1 cellular context compared by ENCODE assay signal in genomic region chr16:69754469-69755310, GRCh38.
TF ChIP-seq lines count a peak whose summit lies in the region.

Gene NOB1 (minus strand): TSS chr16:69754926. CDS start chr16:69754910, 16 bp downstream.

TF ChIP-seq in HepG2, 621 proteins besides CTCF, POLR2A, EP300 and RAD21 (continued from another document and continues in another):
- TF ChIP-seq, protein P1, sequence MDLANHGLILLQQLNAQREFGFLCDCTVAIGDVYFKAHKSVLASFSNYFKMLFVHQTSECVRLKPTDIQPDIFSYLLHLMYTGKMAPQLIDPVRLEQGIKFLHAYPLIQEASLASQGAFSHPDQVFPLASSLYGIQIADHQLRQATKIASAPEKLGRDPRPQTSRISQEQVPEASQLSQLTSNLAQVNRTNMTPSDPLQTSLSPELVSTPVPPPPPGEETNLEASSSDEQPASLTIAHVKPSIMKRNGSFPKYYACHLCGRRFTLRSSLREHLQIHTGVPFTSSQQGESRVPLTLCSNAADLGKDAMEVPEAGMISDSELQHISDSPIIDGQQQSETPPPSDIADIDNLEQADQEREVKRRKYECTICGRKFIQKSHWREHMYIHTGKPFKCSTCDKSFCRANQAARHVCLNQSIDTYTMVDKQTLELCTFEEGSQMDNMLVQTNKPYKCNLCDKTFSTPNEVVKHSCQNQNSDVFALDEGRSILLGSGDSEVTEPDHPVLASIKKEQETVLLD (CRISPR knock-in tag; IDR thresholded peaks at IDR 0.05; ENCODE audit: low read depth), result peak; percentile 61; the same call in 1 of the 2 replicates
- TF ChIP-seq MTF1 (CRISPR knock-in tag; IDR thresholded peaks at IDR 0.05), result no peak
- no peak for TF ChIP-seq FOXP1 (IDR thresholded peaks at IDR 0.05)
- TF ChIP-seq FOXP1 (CRISPR knock-in tag; IDR thresholded peaks at IDR 0.05), result no peak
- peak; percentile 95 for TF ChIP-seq ZNF337 (CRISPR knock-in tag; IDR thresholded peaks at IDR 0.05; ENCODE audit: borderline replicate concordance, low read depth)
- peak; percentile 49; the same call in 1 of the 2 replicates for TF ChIP-seq HMG20A (CRISPR knock-in tag; IDR thresholded peaks at IDR 0.05; ENCODE audit: borderline replicate concordance)
- peak; percentile 96 for TF ChIP-seq TBX2 (CRISPR knock-in tag; IDR thresholded peaks at IDR 0.05; ENCODE audit: borderline replicate concordance)
- no peak for TF ChIP-seq NCOA1 (CRISPR knock-in tag; IDR thresholded peaks at IDR 0.05)
- TF ChIP-seq ZNF354B (CRISPR knock-in tag; IDR thresholded peaks at IDR 0.05), result peak; percentile 18; the same call in 1 of the 2 replicates
- peak; percentile 94; the same call in 1 of the 2 replicates for TF ChIP-seq TBP (CRISPR knock-in tag; IDR thresholded peaks at IDR 0.05)
- peak; percentile 92; the same call in 1 of the 2 replicates for TF ChIP-seq ERF (CRISPR knock-in tag; IDR thresholded peaks at IDR 0.05)
- TF ChIP-seq HNF4G (IDR thresholded peaks at IDR 0.05; ENCODE audit: borderline replicate concordance, low read depth, low read length), result no peak
- TF ChIP-seq HNF4G (CRISPR knock-in tag; IDR thresholded peaks at IDR 0.05; ENCODE audit: borderline replicate concordance, low read depth), result peak; percentile 82; the same call in 1 of the 2 replicates
- TF ChIP-seq ZNF652 (CRISPR knock-in tag; IDR thresholded peaks at IDR 0.05; ENCODE audit: borderline replicate concordance, low read depth), result no peak
- TF ChIP-seq SETDB1 (CRISPR knock-in tag; IDR thresholded peaks at IDR 0.05; ENCODE audit: borderline replicate concordance), result no peak
- TF ChIP-seq, protein P2, sequence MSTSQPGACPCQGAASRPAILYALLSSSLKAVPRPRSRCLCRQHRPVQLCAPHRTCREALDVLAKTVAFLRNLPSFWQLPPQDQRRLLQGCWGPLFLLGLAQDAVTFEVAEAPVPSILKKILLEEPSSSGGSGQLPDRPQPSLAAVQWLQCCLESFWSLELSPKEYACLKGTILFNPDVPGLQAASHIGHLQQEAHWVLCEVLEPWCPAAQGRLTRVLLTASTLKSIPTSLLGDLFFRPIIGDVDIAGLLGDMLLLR (CRISPR knock-in tag; IDR thresholded peaks at IDR 0.05), result peak; percentile 83
- TF ChIP-seq, protein P3, sequence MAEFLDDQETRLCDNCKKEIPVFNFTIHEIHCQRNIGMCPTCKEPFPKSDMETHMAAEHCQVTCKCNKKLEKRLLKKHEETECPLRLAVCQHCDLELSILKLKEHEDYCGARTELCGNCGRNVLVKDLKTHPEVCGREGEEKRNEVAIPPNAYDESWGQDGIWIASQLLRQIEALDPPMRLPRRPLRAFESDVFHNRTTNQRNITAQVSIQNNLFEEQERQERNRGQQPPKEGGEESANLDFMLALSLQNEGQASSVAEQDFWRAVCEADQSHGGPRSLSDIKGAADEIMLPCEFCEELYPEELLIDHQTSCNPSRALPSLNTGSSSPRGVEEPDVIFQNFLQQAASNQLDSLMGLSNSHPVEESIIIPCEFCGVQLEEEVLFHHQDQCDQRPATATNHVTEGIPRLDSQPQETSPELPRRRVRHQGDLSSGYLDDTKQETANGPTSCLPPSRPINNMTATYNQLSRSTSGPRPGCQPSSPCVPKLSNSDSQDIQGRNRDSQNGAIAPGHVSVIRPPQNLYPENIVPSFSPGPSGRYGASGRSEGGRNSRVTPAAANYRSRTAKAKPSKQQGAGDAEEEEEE (CRISPR knock-in tag; IDR thresholded peaks at IDR 0.05; ENCODE audit: borderline replicate concordance), result peak; percentile 91; the same call in 1 of the 2 replicates
- TF ChIP-seq PHF8 (CRISPR knock-in tag; IDR thresholded peaks at IDR 0.05), result peak; percentile 98
- TF ChIP-seq TOPORS (CRISPR knock-in tag; IDR thresholded peaks at IDR 0.05), result peak; percentile 71; the same call in 1 of the 2 replicates
- peak; percentile 97 for TF ChIP-seq ZBTB38 (CRISPR knock-in tag; IDR thresholded peaks at IDR 0.05)
- peak; percentile 92 for TF ChIP-seq SMAD3 (CRISPR knock-in tag; IDR thresholded peaks at IDR 0.05)
- peak; percentile 96; the same call in 1 of the 2 replicates for TF ChIP-seq ZNF276 (CRISPR knock-in tag; IDR thresholded peaks at IDR 0.05; ENCODE audit: low read depth)
- TF ChIP-seq MEIS2 (CRISPR knock-in tag; IDR thresholded peaks at IDR 0.05), result peak; percentile 66
- TF ChIP-seq KAT2B (IDR thresholded peaks at IDR 0.05; ENCODE audit: borderline replicate concordance, low read depth, low read length), result no peak
- TF ChIP-seq BCL6 (CRISPR knock-in tag; IDR thresholded peaks at IDR 0.05), result peak; percentile 46
- peak; percentile 95 for TF ChIP-seq PHF5A (CRISPR knock-in tag; IDR thresholded peaks at IDR 0.05; ENCODE audit: low read depth, unreplicated experiment)
- peak; percentile 63 for TF ChIP-seq SP4 (CRISPR knock-in tag; IDR thresholded peaks at IDR 0.05)
- no peak for TF ChIP-seq ZNF749 (CRISPR knock-in tag; IDR thresholded peaks at IDR 0.05; ENCODE audit: borderline replicate concordance)
- TF ChIP-seq, protein P4, sequence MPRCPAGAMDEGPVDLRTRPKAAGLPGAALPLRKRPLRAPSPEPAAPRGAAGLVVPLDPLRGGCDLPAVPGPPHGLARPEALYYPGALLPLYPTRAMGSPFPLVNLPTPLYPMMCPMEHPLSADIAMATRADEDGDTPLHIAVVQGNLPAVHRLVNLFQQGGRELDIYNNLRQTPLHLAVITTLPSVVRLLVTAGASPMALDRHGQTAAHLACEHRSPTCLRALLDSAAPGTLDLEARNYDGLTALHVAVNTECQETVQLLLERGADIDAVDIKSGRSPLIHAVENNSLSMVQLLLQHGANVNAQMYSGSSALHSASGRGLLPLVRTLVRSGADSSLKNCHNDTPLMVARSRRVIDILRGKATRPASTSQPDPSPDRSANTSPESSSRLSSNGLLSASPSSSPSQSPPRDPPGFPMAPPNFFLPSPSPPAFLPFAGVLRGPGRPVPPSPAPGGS (CRISPR knock-in tag; IDR thresholded peaks at IDR 0.05), result peak; percentile 95
- peak; percentile 99 for TF ChIP-seq ZNF138 (CRISPR knock-in tag; IDR thresholded peaks at IDR 0.05; ENCODE audit: low read depth)
- TF ChIP-seq THAP8 (CRISPR knock-in tag; IDR thresholded peaks at IDR 0.05; ENCODE audit: borderline replicate concordance), result no peak; the same call in 1 of the 2 replicates
- peak; percentile 42; the same call in 1 of the 2 replicates for TF ChIP-seq HCFC1 (IDR thresholded peaks at IDR 0.05; ENCODE audit: low read depth, low read length)
- TF ChIP-seq PAF1 (CRISPR knock-in tag; IDR thresholded peaks at IDR 0.05), result no peak
- TF ChIP-seq ZNF891 (CRISPR knock-in tag; IDR thresholded peaks at IDR 0.05), result peak; percentile 99
- peak; percentile 87 for TF ChIP-seq ZNF280D (CRISPR knock-in tag; IDR thresholded peaks at IDR 0.05)
- no peak for TF ChIP-seq KLF13 (CRISPR knock-in tag; IDR thresholded peaks at IDR 0.05)
- peak; percentile 82 for TF ChIP-seq PPARG (CRISPR knock-in tag; conservative IDR thresholded peaks at IDR 0.05)
- peak; percentile 91 for TF ChIP-seq ZNF761 (CRISPR knock-in tag; conservative IDR thresholded peaks at IDR 0.05)
- TF ChIP-seq, protein P5, sequence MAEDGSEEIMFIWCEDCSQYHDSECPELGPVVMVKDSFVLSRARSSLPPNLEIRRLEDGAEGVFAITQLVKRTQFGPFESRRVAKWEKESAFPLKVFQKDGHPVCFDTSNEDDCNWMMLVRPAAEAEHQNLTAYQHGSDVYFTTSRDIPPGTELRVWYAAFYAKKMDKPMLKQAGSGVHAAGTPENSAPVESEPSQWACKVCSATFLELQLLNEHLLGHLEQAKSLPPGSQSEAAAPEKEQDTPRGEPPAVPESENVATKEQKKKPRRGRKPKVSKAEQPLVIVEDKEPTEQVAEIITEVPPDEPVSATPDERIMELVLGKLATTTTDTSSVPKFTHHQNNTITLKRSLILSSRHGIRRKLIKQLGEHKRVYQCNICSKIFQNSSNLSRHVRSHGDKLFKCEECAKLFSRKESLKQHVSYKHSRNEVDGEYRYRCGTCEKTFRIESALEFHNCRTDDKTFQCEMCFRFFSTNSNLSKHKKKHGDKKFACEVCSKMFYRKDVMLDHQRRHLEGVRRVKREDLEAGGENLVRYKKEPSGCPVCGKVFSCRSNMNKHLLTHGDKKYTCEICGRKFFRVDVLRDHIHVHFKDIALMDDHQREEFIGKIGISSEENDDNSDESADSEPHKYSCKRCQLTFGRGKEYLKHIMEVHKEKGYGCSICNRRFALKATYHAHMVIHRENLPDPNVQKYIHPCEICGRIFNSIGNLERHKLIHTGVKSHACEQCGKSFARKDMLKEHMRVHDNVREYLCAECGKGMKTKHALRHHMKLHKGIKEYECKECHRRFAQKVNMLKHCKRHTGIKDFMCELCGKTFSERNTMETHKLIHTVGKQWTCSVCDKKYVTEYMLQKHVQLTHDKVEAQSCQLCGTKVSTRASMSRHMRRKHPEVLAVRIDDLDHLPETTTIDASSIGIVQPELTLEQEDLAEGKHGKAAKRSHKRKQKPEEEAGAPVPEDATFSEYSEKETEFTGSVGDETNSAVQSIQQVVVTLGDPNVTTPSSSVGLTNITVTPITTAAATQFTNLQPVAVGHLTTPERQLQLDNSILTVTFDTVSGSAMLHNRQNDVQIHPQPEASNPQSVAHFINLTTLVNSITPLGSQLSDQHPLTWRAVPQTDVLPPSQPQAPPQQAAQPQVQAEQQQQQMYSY (CRISPR knock-in tag; IDR thresholded peaks at IDR 0.05), result 0 out of 2 replicates have a peak, but pooled peaks have one; percentile 51
- peak; percentile 95 for TF ChIP-seq HDAC1 (CRISPR knock-in tag; IDR thresholded peaks at IDR 0.05)
- no peak for TF ChIP-seq HNRNPUL1 (IDR thresholded peaks at IDR 0.05; ENCODE audit: low read depth, low read length)
